1 cellular context compared by ENCODE assay signal in the genomic region with DNA sequence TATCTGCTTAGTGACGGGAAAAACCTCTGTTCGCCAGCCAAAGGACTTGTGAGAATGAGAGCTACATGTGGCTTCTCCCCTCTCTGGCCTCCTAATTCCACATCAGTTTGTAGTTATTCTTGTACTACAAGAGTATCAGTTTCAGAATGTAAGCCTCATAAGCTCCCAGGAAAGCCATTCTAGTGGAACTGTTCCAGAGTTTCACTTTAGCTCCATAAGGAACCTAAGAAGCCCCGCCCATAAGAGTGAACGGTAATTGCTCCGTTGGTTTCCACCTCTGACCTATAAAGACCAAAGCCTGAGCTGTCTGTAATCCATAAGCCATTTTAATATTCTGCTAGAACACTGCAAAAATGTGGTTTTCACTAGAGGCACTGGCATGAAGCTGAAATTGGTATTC.
TF ChIP-seq lines count a peak whose summit lies in the region.

No MANE protein-coding gene starts in this region.

TF ChIP-seq in GM23338, 12 proteins besides CTCF, POLR2A, EP300 and RAD21 (continued from another document):
- TF ChIP-seq, protein P1, sequence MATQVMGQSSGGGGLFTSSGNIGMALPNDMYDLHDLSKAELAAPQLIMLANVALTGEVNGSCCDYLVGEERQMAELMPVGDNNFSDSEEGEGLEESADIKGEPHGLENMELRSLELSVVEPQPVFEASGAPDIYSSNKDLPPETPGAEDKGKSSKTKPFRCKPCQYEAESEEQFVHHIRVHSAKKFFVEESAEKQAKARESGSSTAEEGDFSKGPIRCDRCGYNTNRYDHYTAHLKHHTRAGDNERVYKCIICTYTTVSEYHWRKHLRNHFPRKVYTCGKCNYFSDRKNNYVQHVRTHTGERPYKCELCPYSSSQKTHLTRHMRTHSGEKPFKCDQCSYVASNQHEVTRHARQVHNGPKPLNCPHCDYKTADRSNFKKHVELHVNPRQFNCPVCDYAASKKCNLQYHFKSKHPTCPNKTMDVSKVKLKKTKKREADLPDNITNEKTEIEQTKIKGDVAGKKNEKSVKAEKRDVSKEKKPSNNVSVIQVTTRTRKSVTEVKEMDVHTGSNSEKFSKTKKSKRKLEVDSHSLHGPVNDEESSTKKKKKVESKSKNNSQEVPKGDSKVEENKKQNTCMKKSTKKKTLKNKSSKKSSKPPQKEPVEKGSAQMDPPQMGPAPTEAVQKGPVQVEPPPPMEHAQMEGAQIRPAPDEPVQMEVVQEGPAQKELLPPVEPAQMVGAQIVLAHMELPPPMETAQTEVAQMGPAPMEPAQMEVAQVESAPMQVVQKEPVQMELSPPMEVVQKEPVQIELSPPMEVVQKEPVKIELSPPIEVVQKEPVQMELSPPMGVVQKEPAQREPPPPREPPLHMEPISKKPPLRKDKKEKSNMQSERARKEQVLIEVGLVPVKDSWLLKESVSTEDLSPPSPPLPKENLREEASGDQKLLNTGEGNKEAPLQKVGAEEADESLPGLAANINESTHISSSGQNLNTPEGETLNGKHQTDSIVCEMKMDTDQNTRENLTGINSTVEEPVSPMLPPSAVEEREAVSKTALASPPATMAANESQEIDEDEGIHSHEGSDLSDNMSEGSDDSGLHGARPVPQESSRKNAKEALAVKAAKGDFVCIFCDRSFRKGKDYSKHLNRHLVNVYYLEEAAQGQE (IDR thresholded peaks at IDR 0.05; ENCODE audit: unreplicated experiment), result no peak
- TF ChIP-seq JUNB (IDR thresholded peaks at IDR 0.05; ENCODE audit: unreplicated experiment), result no peak
- no peak for TF ChIP-seq NANOG (IDR thresholded peaks at IDR 0.05; ENCODE audit: borderline replicate concordance)
- no peak for TF ChIP-seq EZH2 (IDR thresholded peaks at IDR 0.05; ENCODE audit: low read depth, unreplicated experiment)
- no peak for TF ChIP-seq EZH2phosphoT487 (IDR thresholded peaks at IDR 0.05; ENCODE audit: unreplicated experiment)
- TF ChIP-seq CREB1 (CRISPR knock-in tag; IDR thresholded peaks at IDR 0.05; ENCODE audit: low read depth), result no peak
TF ChIP-seq in GM23338: peak in this region for 0.
